8 cellular contexts compared by ENCODE assay signal in genomic region chr10:30701471-30702173, GRCh38.
DNase-seq lines count a peak whose midpoint lies in the region; ATAC-seq and TF ChIP-seq lines count a peak whose summit lies in the region.

No MANE protein-coding gene starts in this region.

- no peaks in the 10 kb centered on the region for H3K9me3 Mint-ChIP-seq in WTC11

- peaks cover 3% of the 10 kb centered on the region; the same call in 1 of the 2 replicates for H3K27me3 Mint-ChIP-seq in WTC11 (ENCODE audit: low read depth)

- peak overlapping the region in 16 of 21 experiments; percentile 16 to 87 (median 44) for H3K27ac ChIP-seq in skin epidermis

- DNase-seq in ELR (ENCODE audit: low read depth) (peak; percentile 72), WTC11 (ENCODE audit: low spot score) (no peak), choroid plexus epithelial cell (ENCODE audit: low read depth) (peak; percentile 85), NCI-H1436 treated with DMSO at 0.1 percent for 48 hours (lab: John Stamatoyannopoulos, UW) (no peak), inferior parietal cortex (ENCODE audit: extremely low spot score) (no peak)

- H3K4me3 ChIP-seq in choroid plexus epithelial cell (ENCODE audit: low read depth, low read length): peak overlapping the region; percentile 16
- H3K4me3 ChIP-seq in skin epidermis: no peak overlapping the region

- peak overlapping the region; percentile 41; the same call in 1 of the 2 replicates for H3K27ac Mint-ChIP-seq in WTC11

- H3K4me1 Mint-ChIP-seq in WTC11: peaks cover 57% of the 10 kb centered on the region

- ATAC-seq in GM19467 (IDR thresholded peaks at IDR 0.05; ENCODE audit: unreplicated experiment) (peak; percentile 50), HG03558 (IDR thresholded peaks at IDR 0.05; ENCODE audit: extremely low read depth, unreplicated experiment) (peak; percentile 34), WTC11 (peak; percentile 29)

- POLR2A ChIA-PET in WTC11 (lab: Charles Lee): no interaction called here

- no peaks in the 10 kb centered on the region for H3K36me3 Mint-ChIP-seq in WTC11

- TF ChIP-seq CTCF in WTC11 (IDR thresholded peaks at IDR 0.05): no peak
- no peak for TF ChIP-seq CTCF in choroid plexus epithelial cell (conservative IDR thresholded peaks at IDR 0.05; ENCODE audit: low read depth, low read length)

- CTCF ChIA-PET in WTC11 (lab: Charles Lee): interaction anchor here (1.8 kb wide), 1 partner anchor 14 kb away, joined by 6 read pairs; no protein-coding TSS in a partner anchor

- H3K4me3 Mint-ChIP-seq in WTC11: no peak overlapping the region

TF ChIP-seq in WTC11, 78 proteins besides CTCF, POLR2A, EP300 and RAD21:
- TF ChIP-seq GRHL2 (CRISPR knock-in tag; IDR thresholded peaks at IDR 0.05; ENCODE audit: insufficient replicate concordance, severe bottlenecking): no peak
- no peak for TF ChIP-seq CDX4 (CRISPR knock-in tag; IDR thresholded peaks at IDR 0.05; ENCODE audit: borderline replicate concordance)
- TF ChIP-seq GTF2I (CRISPR knock-in tag; conservative IDR thresholded peaks at IDR 0.05): no peak

Comparison
In these comparisons a context has a peak if more than half of its experiments do, and no peak if none do; other contexts are left out.
1. DNase-seq: peak in ELR (single experiment) and choroid plexus epithelial cell (single experiment); none in WTC11 (single experiment), NCI-H1436 treated with DMSO at 0.1 percent for 48 hours (single experiment) and inferior parietal cortex (single experiment).
2. Peak in every context shown above with its lines, with median percentiles within 50 percentile points of each other: ATAC-seq.